21 cellular contexts compared by ENCODE assay signal in the genomic region with DNA sequence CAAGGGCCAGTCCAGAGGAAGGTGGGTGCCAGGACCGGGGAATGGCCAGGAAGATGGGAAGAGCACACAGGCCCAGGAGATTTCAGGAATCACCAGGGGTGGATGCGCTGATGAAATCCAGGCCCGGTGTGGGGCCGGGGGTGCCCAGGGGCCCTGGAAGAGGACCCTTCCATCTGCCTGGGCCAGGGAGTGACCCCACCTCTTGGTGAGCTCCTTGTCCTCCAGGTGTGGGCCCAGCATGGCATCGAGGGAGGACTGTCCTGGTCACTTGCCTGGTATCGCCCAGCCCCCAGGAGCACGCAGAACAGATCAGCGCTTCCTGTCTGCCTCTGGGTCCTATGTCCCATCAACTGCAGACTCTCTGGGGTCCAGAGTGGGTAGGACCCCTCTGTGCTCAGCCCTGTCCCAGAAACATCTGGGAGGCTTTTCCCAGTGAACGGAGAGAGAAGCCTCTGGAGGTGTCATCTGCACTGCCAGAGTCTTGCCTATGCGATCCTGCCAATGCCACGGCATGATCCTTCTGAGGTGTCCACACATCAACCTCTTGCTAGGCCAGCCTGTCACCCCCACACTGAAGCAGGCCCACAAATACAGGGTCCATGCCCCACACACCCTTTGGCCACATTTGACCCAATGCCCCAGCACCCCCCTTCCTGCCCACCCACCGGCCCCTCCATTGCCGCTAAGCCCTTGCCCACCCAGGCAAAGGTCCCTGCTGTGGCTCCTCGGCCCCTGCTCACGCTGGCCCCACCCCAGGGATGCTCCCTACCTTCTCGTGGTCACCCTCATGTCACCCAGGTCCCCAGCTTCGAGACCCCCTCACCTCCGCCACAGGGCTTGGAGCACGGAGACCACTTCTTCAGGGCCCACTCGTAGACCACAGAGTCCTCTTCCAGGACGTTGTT.
"Had no signal": no experiment of that assay in that cellular context is flagged by ENCODE, and none has a peak within 500 bp of the region (broad histone marks: within the 10 kb centered on the region; RNA-seq: fewer than 3 reads in every experiment).

No MANE protein-coding gene starts in this region.

- H3K9me3 Mint-ChIP-seq: activated B cell treated with CpG ODN at 0.5 μM for 24 hours; activated CD4-positive, alpha-beta T cell treated with anti-CD3 and anti-CD28 coated beads, Interleukin-2, amount 10 ng/mL, durations not matched to agents 24 days and 14 days; central memory CD8-positive, alpha-beta T cell; neural crest cell; stimulated activated naive B cell treated with anti-CD40 and anti-IgM and Interleukin-4, amounts not matched to agents 10 μg/mL and 1 μg/mL and 100 μg/mL, for 72 hours; T-helper 2 cell treated with Interferon-gamma antibody and Interleukin-4, amounts not matched to agents 5 μg/mL and 100 μg/mL, for 36 hours had no signal

- ATAC-seq: activated CD8-positive, alpha-beta T cell treated with anti-CD3 and anti-CD28 coated beads, Interleukin-2, amount 10 ng/mL, durations not matched to agents 7 days and 5 days; left lobe of liver; mucosa of descending colon; pancreas; sciatic nerve; stimulated activated naive B cell treated with anti-CD40 and anti-IgM and Interleukin-4, amounts not matched to agents 10 μg/mL and 1 μg/mL and 100 μg/mL, for 72 hours had no signal

- DNase-seq: activated B cell treated with CpG ODN at 0.5 μM for 24 hours; activated CD4-positive, alpha-beta T cell treated with anti-CD3 and anti-CD28 coated beads, Interleukin-2, amount 10 ng/mL, durations not matched to agents 24 days and 14 days; activated CD8-positive, alpha-beta T cell treated with anti-CD3 and anti-CD28 coated beads, Interleukin-2, amount 10 ng/mL, durations not matched to agents 7 days and 5 days; activated naive CD4-positive, alpha-beta T cell treated with anti-CD3 and anti-CD28 coated beads, Interleukin-2, amount 50 U/mL, for 16 hours; brain microvascular endothelial cell; erythroblast; foreskin melanocyte; glutamatergic neuron; hippocampal formation; naive B cell; stimulated activated CD4-positive, alpha-beta T cell treated with anti-CD3 and anti-CD28 coated beads, Interleukin-4, amount 100 ng/mL, for 4 hours; stimulated activated naive B cell treated with anti-CD40 and anti-IgM and Interleukin-4, amounts not matched to agents 10 μg/mL and 1 μg/mL and 100 μg/mL, for 72 hours had no signal

- H3K4me3 Mint-ChIP-seq: activated B cell treated with CpG ODN at 0.5 μM for 24 hours; activated CD4-positive, alpha-beta T cell treated with anti-CD3 and anti-CD28 coated beads, Interleukin-2, amount 10 ng/mL, durations not matched to agents 24 days and 14 days; activated CD8-positive, alpha-beta T cell treated with anti-CD3 and anti-CD28 coated beads, Interleukin-2, amount 10 ng/mL, durations not matched to agents 7 days and 5 days; central memory CD8-positive, alpha-beta T cell; neural crest cell; stimulated activated naive B cell treated with anti-CD40 and anti-IgM and Interleukin-4, amounts not matched to agents 10 μg/mL and 1 μg/mL and 100 μg/mL, for 72 hours; T-helper 2 cell treated with Interferon-gamma antibody and Interleukin-4, amounts not matched to agents 5 μg/mL and 100 μg/mL, for 36 hours had no signal

- H3K27ac ChIP-seq: brain microvascular endothelial cell, coronary artery, pancreas had no signal

- H3K4me1 Mint-ChIP-seq: activated B cell treated with CpG ODN at 0.5 μM for 24 hours; activated CD4-positive, alpha-beta T cell treated with anti-CD3 and anti-CD28 coated beads, Interleukin-2, amount 10 ng/mL, durations not matched to agents 24 days and 14 days; central memory CD8-positive, alpha-beta T cell; naive B cell; neural crest cell had no signal

- H3K36me3 ChIP-seq: pancreas had no signal

- H3K4me3 ChIP-seq: coronary artery, mucosa of descending colon, pancreas, smooth muscle cell had no signal

- H3K36me3 Mint-ChIP-seq: naive B cell; stimulated activated naive B cell treated with anti-CD40 and anti-IgM and Interleukin-4, amounts not matched to agents 10 μg/mL and 1 μg/mL and 100 μg/mL, for 72 hours had no signal

- H3K9me3 ChIP-seq: pancreas had no signal

- H3K4me1 ChIP-seq: pancreas had no signal

- H3K27me3 ChIP-seq: brain microvascular endothelial cell, pancreas had no signal

- H3K27ac Mint-ChIP-seq: activated B cell treated with CpG ODN at 0.5 μM for 24 hours; activated CD4-positive, alpha-beta T cell treated with anti-CD3 and anti-CD28 coated beads, Interleukin-2, amount 10 ng/mL, durations not matched to agents 24 days and 14 days; activated CD8-positive, alpha-beta T cell treated with anti-CD3 and anti-CD28 coated beads, Interleukin-2, amount 10 ng/mL, durations not matched to agents 7 days and 5 days; naive B cell; stimulated activated naive B cell treated with anti-CD40 and anti-IgM and Interleukin-4, amounts not matched to agents 10 μg/mL and 1 μg/mL and 100 μg/mL, for 72 hours; T-helper 2 cell treated with Interferon-gamma antibody and Interleukin-4, amounts not matched to agents 5 μg/mL and 100 μg/mL, for 36 hours had no signal

- H3K27me3 Mint-ChIP-seq: activated B cell treated with CpG ODN at 0.5 μM for 24 hours; activated CD4-positive, alpha-beta T cell treated with anti-CD3 and anti-CD28 coated beads, Interleukin-2, amount 10 ng/mL, durations not matched to agents 24 days and 14 days; naive B cell had no signal
